Comparison of ENCODE assay signal across 19 cellular contexts in genomic region chr11:134503104-134503503, GRCh38.
"Had no signal": no experiment of that assay in that cellular context is flagged by ENCODE, and none has a peak within 500 bp of the region (broad histone marks: within the 10 kb centered on the region; RNA-seq: fewer than 3 reads in every experiment).

No MANE protein-coding gene starts in this region.

- ATAC-seq: activated T-helper 17 cell treated with anti-CD3 and anti-CD28 coated beads, Interleukin-2, amount 50 U/mL, for 72 hours; left cardiac atrium; mucosa of descending colon; naive thymus-derived CD4-positive, alpha-beta T cell; stimulated activated memory B cell treated with anti-CD40 and anti-IgM and Interleukin-4, amounts not matched to agents 10 μg/mL and 1 μg/mL and 100 μg/mL, for 72 hours had no signal

- DNase-seq: activated CD4-positive, alpha-beta T cell treated with anti-CD3 and anti-CD28 coated beads, Interleukin-2, amount 10 ng/mL, durations not matched to agents 7 days and 5 days; amniotic stem cell; central memory CD4-positive, alpha-beta T cell; effector CD4-positive, alpha-beta T cell; foreskin fibroblast; glutamatergic neuron; hypothalamus; immature natural killer cell; left cardiac atrium; mucosa of descending colon; naive thymus-derived CD4-positive, alpha-beta T cell; stimulated activated CD4-positive, alpha-beta T cell treated with anti-CD3 and anti-CD28 coated beads, Interleukin-2, amount 100 ng/mL, for 48 hours; SW 1271; thyroid gland had no signal

- H2AFZ ChIP-seq: parathyroid adenoma had no signal

- H3K27ac ChIP-seq: coronary artery, neutrophil, parathyroid adenoma, thyroid gland had no signal

- H3K9me3 ChIP-seq: mucosa of descending colon, neutrophil, thyroid gland had no signal

- H3K36me3 ChIP-seq: neutrophil, thyroid gland had no signal

- H3K27me3 ChIP-seq: neutrophil, thyroid gland had no signal

- H3K4me1 ChIP-seq: parathyroid adenoma had no signal

- H3K9ac ChIP-seq: parathyroid adenoma had no signal

- H3K4me3 ChIP-seq: coronary artery, mucosa of descending colon, thyroid gland had no signal
